14 cellular contexts compared by ENCODE assay signal in genomic region chr6:144778773-144779531, GRCh38.
A peak's percentile ranks its signal among the peaks of the same experiment; 100 is the strongest.
DNase-seq lines count a peak whose midpoint lies in the region; ATAC-seq, FAIRE-seq and TF ChIP-seq lines count a peak whose summit lies in the region.
"Had no signal": no experiment of that assay in that cellular context is flagged by ENCODE, and none has a peak within 500 bp of the region (broad histone marks: within the 10 kb centered on the region; RNA-seq: fewer than 3 reads in every experiment).

No MANE protein-coding gene starts in this region.

- intact Hi-C loops in HepG2 (cut with micrococcal nuclease; ENCODE audit: unreplicated experiment), result loop anchor here (2.0 kb wide), 1 partner anchor 194 kb away; no protein-coding TSS in a partner anchor
- intact Hi-C loops in posterior vena cava (cut with DNase I), result no loop called here
- intact Hi-C loops in Right ventricle myocardium inferior (cut with DNase I), result no loop called here

- ATAC-seq in HepG2 (peak; percentile 75), Right ventricle myocardium inferior (no peak)

- FAIRE-seq in HepG2 (lab: Jason Lieb, UNC), result no peak

- no peak for DNase-seq in GM12864 (ENCODE audit: low read depth)
- DNase-seq in H7, result peak; percentile 8
- no peak for DNase-seq in HepG2 (ENCODE audit: low spot score)
- no peak for DNase-seq in activated CD4-positive, alpha-beta T cell treated with anti-CD3 and anti-CD28 coated beads for 1 hour
- DNase-seq in posterior vena cava (ENCODE audit: low spot score), result no peak
- no peak for DNase-seq in Right ventricle myocardium inferior (ENCODE audit: missing footprints)
- no peak for DNase-seq in activated naive CD4-positive, alpha-beta T cell treated with Interleukin-2 at 50 U/mL for 16 hours
- DNase-seq: DMS153; effector memory CD4-positive, alpha-beta T cell; GM23248; islet precursor cell; substantia nigra had no signal

- no peaks in the 10 kb centered on the region for H3K9me2 ChIP-seq in OCI-LY1 (ENCODE audit: low read depth, low read length)

- H3K4me1 ChIP-seq in OCI-LY1 (ENCODE audit: insufficient read depth, low read length, severe bottlenecking) (peaks cover 9% of the 10 kb centered on the region), HepG2 (ENCODE audit: insufficient read depth, low read length) (peaks cover 21% of the 10 kb centered on the region)

- TF ChIP-seq CTCF in GM12864 (IDR thresholded peaks at IDR 0.05; ENCODE audit: low read depth, low read length, missing control alignments) (peak; percentile 20), OCI-LY1 (IDR thresholded peaks at IDR 0.05; ENCODE audit: low read length) (peak; percentile 63), HepG2 (CRISPR knock-in tag; IDR thresholded peaks at IDR 0.05) (peak; percentile 32)

- no peak overlapping the region for H2AFZ ChIP-seq in OCI-LY1 (ENCODE audit: low read length)
- no peak overlapping the region for H2AFZ ChIP-seq in HepG2 (ENCODE audit: low read length)
- H2AFZ ChIP-seq: GM23248 had no signal

- POLR2A ChIA-PET in HepG2 (lab: Yijun Ruan, JAX), result no interaction called here

- no peak overlapping the region for H3K27ac ChIP-seq in OCI-LY1 (ENCODE audit: low read depth, low read length, poor library complexity, severe bottlenecking)
- H3K27ac ChIP-seq in HepG2 (ENCODE audit: extremely low read length, insufficient read depth, low read length), result no peak overlapping the region
- H3K27ac ChIP-seq: GM23248, SK-N-MC had no signal

- H3K36me3 ChIP-seq in H7 (replicated peaks; ENCODE audit: control insufficient read depth, insufficient read depth, low read length) (no peaks in the 10 kb centered on the region), OCI-LY1 (ENCODE audit: insufficient read depth, low read length) (no peaks in the 10 kb centered on the region), HepG2 (replicated peaks in 1 of 2; ENCODE audit: control insufficient read depth in 1 of 2, insufficient read depth in 2 of 2, low read length in 2 of 2) (peaks cover 24 to 52% of the 10 kb centered on the region in 2 experiments)

- H3K4me3 ChIP-seq in GM12864 (ENCODE audit: low read depth, low read length), result no peak overlapping the region
- no peak overlapping the region for H3K4me3 ChIP-seq in H7 (ENCODE audit: insufficient read depth, low read depth, low read length)
- no peak overlapping the region for H3K4me3 ChIP-seq in OCI-LY1 (ENCODE audit: low read depth, low read length, poor library complexity, severe bottlenecking)
- H3K4me3 ChIP-seq in HepG2 (replicated peaks in 1 of 3; ENCODE audit: insufficient read depth in 1 of 3, low read depth in 2 of 3, low read length in 3 of 3), result no peak overlapping the region
- H3K4me3 ChIP-seq: GM23248, SK-N-MC had no signal

- H3K9ac ChIP-seq in OCI-LY1 (ENCODE audit: low read length) (no peak overlapping the region), HepG2 (ENCODE audit: insufficient read depth, low read depth, low read length) (no peak overlapping the region)
- H3K9ac ChIP-seq: GM23248 had no signal

- H3F3A ChIP-seq in OCI-LY1 (ENCODE audit: insufficient read depth, low read length), result no peaks in the 10 kb centered on the region

- H4K20me1 ChIP-seq in OCI-LY1 (ENCODE audit: insufficient read depth, low read length), result no peaks in the 10 kb centered on the region
- H4K20me1 ChIP-seq in HepG2 (ENCODE audit: insufficient read depth, low read length), result no peaks in the 10 kb centered on the region

- CTCF ChIA-PET in HepG2 (lab: Yijun Ruan, JAX; ENCODE audit: low intra/inter-chr PET ratio, low total read pairs), result interaction anchor here (2.0 kb wide), 1 partner anchor 193 kb away, joined by 5 read pairs; no protein-coding TSS in a partner anchor

- no peak overlapping the region for H3K4me2 ChIP-seq in OCI-LY1 (ENCODE audit: low read length)
- no peak overlapping the region for H3K4me2 ChIP-seq in HepG2 (ENCODE audit: low read depth, low read length)

- H3K79me2 ChIP-seq in OCI-LY1 (ENCODE audit: insufficient read depth, low read length) (no peaks in the 10 kb centered on the region), HepG2 (ENCODE audit: insufficient read depth, low read length) (no peaks in the 10 kb centered on the region)

- BruUV-seq in HepG2 (replicated peaks; lab: Mats Ljungman, UMichigan), result no TSS peak

- TF ChIP-seq POLR2A in HepG2 (IDR thresholded peaks at IDR 0.05; ENCODE audit: insufficient read depth in 1 of 2, low read depth in 2 of 2, low read length in 2 of 2), result no peak

- in situ Hi-C loops in HepG2 (cut with HindIII; ENCODE audit: extremely low pct_ligation_motif_present, low pct_unique_long_range_greater_than_20kb), result no loop called here

- no peaks in the 10 kb centered on the region for H3K27me3 ChIP-seq in H7 (ENCODE audit: control insufficient read depth, insufficient read depth, low read length)
- no peaks in the 10 kb centered on the region for H3K27me3 ChIP-seq in OCI-LY1 (ENCODE audit: insufficient read depth, low read length)
- no peaks in the 10 kb centered on the region for H3K27me3 ChIP-seq in HepG2 (ENCODE audit: control insufficient read depth in 1 of 2, insufficient read depth in 2 of 2, low read length in 2 of 2)

- TF ChIP-seq EP300 in HepG2 (IDR thresholded peaks at IDR 0.05; ENCODE audit: low read depth in 2 of 2, low read length in 2 of 2) (no peak), HepG2 (CRISPR knock-in tag; IDR thresholded peaks at IDR 0.05; ENCODE audit: borderline replicate concordance) (no peak)

- H3K9me3 ChIP-seq in OCI-LY1 (ENCODE audit: low read length) (no peaks in the 10 kb centered on the region), HepG2 (ENCODE audit: low read length) (no peaks in the 10 kb centered on the region)

- WGBS in HepG2 (ENCODE audit: low lambda C conversion rate), result 100% methylated on average over 1 of the region's 1 CpG

- no peak for TF ChIP-seq RAD21 in HepG2 (CRISPR knock-in tag; IDR thresholded peaks at IDR 0.05)

TF ChIP-seq in HepG2, 621 proteins besides CTCF, POLR2A, EP300 and RAD21 (continues in another document):
- TF ChIP-seq CAMTA2 (CRISPR knock-in tag; IDR thresholded peaks at IDR 0.05; ENCODE audit: borderline replicate concordance) (no peak), AGO1 (IDR thresholded peaks at IDR 0.05; ENCODE audit: low read depth, low read length, poor library complexity, severe bottlenecking) (no peak), NR2F6 (IDR thresholded peaks at IDR 0.05) (peak; percentile 77), NR2F6 (CRISPR knock-in tag; IDR thresholded peaks at IDR 0.05) (peak; percentile 65), PPARG (CRISPR knock-in tag; conservative IDR thresholded peaks at IDR 0.05) (peak; percentile 91), KIAA2018 (CRISPR knock-in tag; IDR thresholded peaks at IDR 0.05; ENCODE audit: borderline replicate concordance) (no peak), ZKSCAN5 (CRISPR knock-in tag; IDR thresholded peaks at IDR 0.05) (no peak), ZNF232 (CRISPR knock-in tag; IDR thresholded peaks at IDR 0.05; ENCODE audit: borderline replicate concordance) (peak; percentile 85; the same call in 1 of the 2 replicates), STAG1 (CRISPR knock-in tag; IDR thresholded peaks at IDR 0.05) (peak; percentile 59)
